Comparison of ENCODE assay signal across 8 cellular contexts in the genomic region with DNA sequence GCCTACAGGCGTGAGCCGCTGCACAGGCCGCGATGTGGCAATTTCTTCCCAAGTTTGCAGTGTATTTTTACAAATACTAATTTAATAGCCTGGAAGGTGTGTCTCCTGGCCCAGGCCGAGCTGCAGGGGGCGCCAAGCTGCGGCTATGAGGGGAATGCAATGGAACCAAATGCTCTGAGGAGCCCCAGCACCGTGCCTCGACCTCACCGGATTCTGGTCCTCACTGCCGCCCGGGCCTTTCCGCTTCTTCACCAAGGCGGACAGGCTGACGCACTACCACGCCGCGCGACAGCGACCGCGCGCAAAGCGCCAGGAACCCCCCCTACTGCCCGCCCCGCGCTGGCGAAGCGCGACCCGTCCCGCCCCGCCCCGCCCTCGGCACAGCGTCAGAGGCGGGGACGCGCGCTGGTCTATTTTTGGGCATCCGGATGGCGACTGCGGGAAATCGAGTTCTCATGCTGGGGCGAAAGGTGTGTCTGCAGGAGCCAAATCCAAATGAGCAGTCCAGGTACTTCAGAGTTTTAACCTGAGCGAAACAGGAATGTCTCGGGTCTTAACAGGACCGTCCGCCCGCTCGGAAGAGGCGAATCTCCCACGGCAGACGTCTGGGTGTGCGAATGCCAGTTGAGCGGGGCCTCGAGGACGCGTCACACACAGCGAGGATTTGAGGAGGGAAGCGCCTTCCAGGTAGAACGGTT. TPM values are rescaled to one million over a fixed set of nuclear protein-coding genes. Genes with fewer than 3 reads are reported as not detected.
A peak's percentile ranks its signal among the peaks of the same experiment; 100 is the strongest.
DNase-seq lines count a peak whose midpoint lies in the region; ATAC-seq and TF ChIP-seq lines count a peak whose summit lies in the region.

No MANE protein-coding gene starts in this region.

- peaks cover 29% of the 10 kb centered on the region for H3K9me3 Mint-ChIP-seq in nephron progenitor cell
- peaks cover 3% of the 10 kb centered on the region for H3K9me3 Mint-ChIP-seq in stimulated activated effector memory CD8-positive, alpha-beta T cell treated with anti-CD3 and anti-CD28 coated beads, Interleukin-12 subunit alpha, Interleukin-12 subunit beta, amount 100 ng/mL, for 72 hours

- peak; percentile 79 for ATAC-seq in foreskin keratinocyte
- peak; percentile 96 for ATAC-seq in stimulated activated effector memory CD8-positive, alpha-beta T cell treated with anti-CD3 and anti-CD28 coated beads, Interleukin-12 subunit alpha, Interleukin-12 subunit beta, amount 100 ng/mL, for 72 hours

- no peaks in the 10 kb centered on the region for H3K4me1 Mint-ChIP-seq in nephron progenitor cell
- peaks cover 14% of the 10 kb centered on the region for H3K4me1 Mint-ChIP-seq in stimulated activated effector memory CD8-positive, alpha-beta T cell treated with anti-CD3 and anti-CD28 coated beads, Interleukin-12 subunit alpha, Interleukin-12 subunit beta, amount 100 ng/mL, for 72 hours

- H3K4me1 ChIP-seq in NT2/D1 (ENCODE audit: insufficient read depth, insufficient read length): peaks cover 3% of the 10 kb centered on the region
- no peaks in the 10 kb centered on the region for H3K4me1 ChIP-seq in foreskin keratinocyte

- H3K4me3 Mint-ChIP-seq in nephron progenitor cell: peak overlapping the region; percentile 81
- H3K4me3 Mint-ChIP-seq in stimulated activated effector memory CD8-positive, alpha-beta T cell treated with anti-CD3 and anti-CD28 coated beads, Interleukin-12 subunit alpha, Interleukin-12 subunit beta, amount 100 ng/mL, for 72 hours: peak overlapping the region; percentile 74

- DNase-seq in G401 (ENCODE audit: low spot score): peak; percentile 87
- DNase-seq in NT2/D1 (ENCODE audit: low read depth, low spot score): peak; percentile 85
- peak; percentile 61 for DNase-seq in activated gamma-delta T cell treated with anti-CD3 and anti-CD28 coated beads, Interleukin-2, amount 50 U/mL, for 16 hours (ENCODE audit: low read depth)
- peak; percentile 24 to 65 for DNase-seq in foreskin keratinocyte
- DNase-seq in nephron progenitor cell: peak; percentile 57
- DNase-seq in stimulated activated effector memory CD8-positive, alpha-beta T cell treated with anti-CD3 and anti-CD28 coated beads, Interleukin-12 subunit alpha, Interleukin-12 subunit beta, amount 100 ng/mL, for 72 hours (ENCODE audit: low spot score in 2 of 2): peak; percentile 47 to 79
- DNase-seq in SHP77 treated with DMSO at 0.1 percent for 48 hours (lab: John Stamatoyannopoulos, UW): no peak
- no peak for DNase-seq in HCEC 1CT

- H3K27me3 Mint-ChIP-seq in nephron progenitor cell (ENCODE audit: low read depth, poor library complexity): peaks cover 10% of the 10 kb centered on the region

- peaks cover 16% of the 10 kb centered on the region for H3K36me3 ChIP-seq in NT2/D1 (ENCODE audit: insufficient read depth, insufficient read length, low read length)

- TF ChIP-seq CTCF in foreskin keratinocyte (conservative IDR thresholded peaks at IDR 0.05): peak; percentile 67
- TF ChIP-seq CTCF in nephron progenitor cell (IDR thresholded peaks at IDR 0.05): peak; percentile 28

- in situ Hi-C loops in G401 (cut with HindIII; ENCODE audit: low sequenced_read_pairs): no loop called here

- H3K4me3 ChIP-seq in NT2/D1 (ENCODE audit: insufficient read length, low read depth): peak overlapping the region; percentile 66

- no peaks in the 10 kb centered on the region for H3K36me3 Mint-ChIP-seq in nephron progenitor cell (ENCODE audit: low read depth)
- H3K36me3 Mint-ChIP-seq in stimulated activated effector memory CD8-positive, alpha-beta T cell treated with anti-CD3 and anti-CD28 coated beads, Interleukin-12 subunit alpha, Interleukin-12 subunit beta, amount 100 ng/mL, for 72 hours: no peaks in the 10 kb centered on the region

- peaks cover 16% of the 10 kb centered on the region for H3K9me3 ChIP-seq in NT2/D1 (ENCODE audit: insufficient read depth, low read length)

- H3K27ac Mint-ChIP-seq in nephron progenitor cell: no peak overlapping the region
- H3K27ac Mint-ChIP-seq in stimulated activated effector memory CD8-positive, alpha-beta T cell treated with anti-CD3 and anti-CD28 coated beads, Interleukin-12 subunit alpha, Interleukin-12 subunit beta, amount 100 ng/mL, for 72 hours: peak overlapping the region; percentile 60

- H3K9ac ChIP-seq in NT2/D1 (ENCODE audit: insufficient read length, low read depth): peak overlapping the region; percentile 85

- no peaks in the 10 kb centered on the region for H3K27me3 ChIP-seq in NT2/D1 (ENCODE audit: insufficient read depth, insufficient read length)
- peaks cover 11% of the 10 kb centered on the region for H3K27me3 ChIP-seq in foreskin keratinocyte

- no peak overlapping the region for H3K27ac ChIP-seq in foreskin keratinocyte

RNA-seq across cellular contexts. Expression of a gene that starts 31.7 kb away (rescaled TPM):
- total RNA-seq in G401 (2014; rRNA removed; shearing (Covaris generic)): 13.7 and 18.7 TPM in 2 replicates
- 11.0 and 12.8 TPM in 2 replicates for total RNA-seq in foreskin keratinocyte
- 7.9 and 8.3 TPM in 2 replicates for polyA plus RNA-seq in foreskin keratinocyte

Comparison
In these comparisons a context has a peak if more than half of its experiments do, and no peak if none do; other contexts are left out.
1. DNase-seq: peak in G401 (single experiment), NT2/D1 (single experiment), activated gamma-delta T cell treated with anti-CD3 and anti-CD28 coated beads, Interleukin-2, amount 50 U/mL, for 16 hours (single experiment), foreskin keratinocyte (2 of 2), nephron progenitor cell (single experiment) and stimulated activated effector memory CD8-positive, alpha-beta T cell treated with anti-CD3 and anti-CD28 coated beads, Interleukin-12 subunit alpha, Interleukin-12 subunit beta, amount 100 ng/mL, for 72 hours (2 of 2); none in SHP77 treated with DMSO at 0.1 percent for 48 hours (single experiment) and HCEC 1CT (single experiment).